ENCODE assay signal across 15 cellular contexts in genomic region chr16:84103678-84104077, GRCh38. TPM values are rescaled to one million over a fixed set of nuclear protein-coding genes. Genes with fewer than 3 reads are reported as not detected.
DNase-seq lines count a peak whose midpoint lies in the region; ATAC-seq, FAIRE-seq and TF ChIP-seq lines count a peak whose summit lies in the region.
"Had no signal": no experiment of that assay in that cellular context is flagged by ENCODE, and none has a peak within 500 bp of the region (broad histone marks: within the 10 kb centered on the region; RNA-seq: fewer than 3 reads in every experiment).

No MANE protein-coding gene starts in this region.

- FAIRE-seq in H54 (lab: Jason Lieb, UNC) = peak; percentile 74

- TF ChIP-seq CTCF in gastrocnemius medialis (IDR thresholded peaks at IDR 0.05 in 4 of 5, conservative IDR thresholded peaks at IDR 0.05 in 1 of 5) (no peak), vagina (IDR thresholded peaks at IDR 0.05) (no peak)

- in situ Hi-C loops in gastrocnemius medialis (cut with MboI; ENCODE audit: low sequenced_read_pairs in 4 of 4) = no loop called here

- H3K4me3 ChIP-seq in adipocyte (ENCODE audit: low read length) = peak overlapping the region; percentile 46
- H3K4me3 ChIP-seq in gastrocnemius medialis = no peak overlapping the region
- H3K4me3 ChIP-seq in vagina = no peak overlapping the region
- H3K4me3 ChIP-seq: SK-N-MC, stomach had no signal

- H3K27ac ChIP-seq in gastrocnemius medialis = peak overlapping the region; percentile 14 to 50 (median 38)
- no peak overlapping the region for H3K27ac ChIP-seq in vagina
- H3K27ac ChIP-seq: SK-N-MC, stomach had no signal

- H3K9me3 ChIP-seq in adipocyte (ENCODE audit: control insufficient read depth, low read length) = no peaks in the 10 kb centered on the region
- no peaks in the 10 kb centered on the region for H3K9me3 ChIP-seq in gastrocnemius medialis
- H3K9me3 ChIP-seq in vagina = no peaks in the 10 kb centered on the region
- H3K9me3 ChIP-seq: stomach had no signal

- ATAC-seq in gastrocnemius medialis = peak in 1 of 2 donors; percentile 44
- ATAC-seq in GM21737 (IDR thresholded peaks at IDR 0.05; ENCODE audit: unreplicated experiment) = no peak
- ATAC-seq: naive thymus-derived CD8-positive, alpha-beta T cell had no signal

- peaks cover 14% of the 10 kb centered on the region for H3K36me3 ChIP-seq in adipocyte (ENCODE audit: control insufficient read depth, insufficient read depth, low read length, severe bottlenecking)
- H3K36me3 ChIP-seq in gastrocnemius medialis = peaks cover 0 to 5% of the 10 kb centered on the region in 2 donors
- H3K36me3 ChIP-seq in vagina = peaks cover 0 to 25% of the 10 kb centered on the region in 2 donors

- H3K27me3 ChIP-seq in adipocyte (replicated peaks; ENCODE audit: control insufficient read depth, insufficient read depth, low read length) (no peaks in the 10 kb centered on the region), gastrocnemius medialis (no peaks in the 10 kb centered on the region), vagina (no peaks in the 10 kb centered on the region)
- H3K27me3 ChIP-seq: stomach had no signal

- peak overlapping the region; percentile 37 for H3K9ac ChIP-seq in adipocyte (ENCODE audit: low read length)

- no peak for DNase-seq in H54 (ENCODE audit: insufficient read length, low spot score)
- DNase-seq in adipocyte (ENCODE audit: low read depth) = peak; percentile 24
- peak; percentile 24 for DNase-seq in fibroblast of peridontal ligament (ENCODE audit: extremely low read depth)
- DNase-seq in gastrocnemius medialis = no peak
- DNase-seq in vagina (ENCODE audit: extremely low spot score in 2 of 2) = no peak
- no peak for DNase-seq in Ammon's horn (ENCODE audit: low spot score)
- DNase-seq: activated CD4-positive, alpha-beta memory T cell treated with anti-CD3 and anti-CD28 coated beads for 36 hours; aorta; C1 segment of cervical spinal cord; cortex of kidney; naive thymus-derived CD8-positive, alpha-beta T cell; stimulated activated CD4-positive, alpha-beta T cell treated with anti-CD3 and anti-CD28 coated beads, Interleukin-15, amount 100 ng/mL, for 24 hours; stomach had no signal

- peaks cover 18% of the 10 kb centered on the region for H3K4me1 ChIP-seq in adipocyte (ENCODE audit: control insufficient read depth, insufficient read depth, low read length)
- peaks cover 21 to 27% of the 10 kb centered on the region in 2 donors for H3K4me1 ChIP-seq in gastrocnemius medialis
- H3K4me1 ChIP-seq in vagina = peaks cover 21% of the 10 kb centered on the region

- intact Hi-C loops in gastrocnemius medialis (cut with DNase I; ENCODE audit: low total_unique reads) (no loop called here), vagina (cut with DNase I) (no loop called here)

- no peak for TF ChIP-seq POLR2A in H54 (IDR thresholded peaks at IDR 0.05; ENCODE audit: low read depth, low read length)
- no peak for TF ChIP-seq POLR2A in gastrocnemius medialis (IDR thresholded peaks at IDR 0.05)
- no peak for TF ChIP-seq POLR2A in vagina (IDR thresholded peaks at IDR 0.05)

RNA-seq across cellular contexts. Expression of gene MBTPS1, which starts 13.1 kb away (rescaled TPM):
- total RNA-seq in gastrocnemius medialis (10 to 100 TPM; 28.8 to 44.3 (median 38.5) TPM), vagina (71.0 TPM)

RNA-seq across cellular contexts. Expression of gene HSDL1, which starts 41.3 kb away (rescaled TPM):
- total RNA-seq in gastrocnemius medialis = 10 to 100 TPM; 20.2 to 26.8 (median 22.6) TPM
- 16.9 TPM for total RNA-seq in vagina

RNA-seq across cellular contexts. Expression of gene DNAAF1, which starts 41.4 kb away (rescaled TPM):
- not detected for total RNA-seq in gastrocnemius medialis
- not detected for total RNA-seq in vagina
- total RNA-seq: activated CD4-positive, alpha-beta memory T cell treated with anti-CD3 and anti-CD28 coated beads for 36 hours had no signal

Comparison
In these comparisons a context has a peak if more than half of its experiments do, and no peak if none do; other contexts are left out.
1. DNase-seq: peak in adipocyte (single experiment) and fibroblast of peridontal ligament (single experiment); none in H54 (single experiment), gastrocnemius medialis (0 of 2), vagina (0 of 2) and Ammon's horn (single experiment).